Comparison of ENCODE assay signal across 10 cellular contexts in genomic region chr14:55819610-55820304, GRCh38.
DNase-seq lines count a peak whose midpoint lies in the region; ATAC-seq and TF ChIP-seq lines count a peak whose summit lies in the region.
"Had no signal": no experiment of that assay in that cellular context is flagged by ENCODE, and none has a peak within 500 bp of the region (broad histone marks: within the 10 kb centered on the region; RNA-seq: fewer than 3 reads in every experiment).

No MANE protein-coding gene starts in this region.

- peak; percentile 64 to 88 for DNase-seq in NOMO-1 (lab: John Stamatoyannopoulos, UW; ENCODE audit: unreplicated experiment in 2 of 2)
- no peak for DNase-seq in activated CD8-positive, alpha-beta memory T cell treated with anti-CD3 and anti-CD28 coated beads, Interleukin-2, amount 50 U/mL, for 48 hours
- DNase-seq in omental fat pad (ENCODE audit: low spot score), result no peak
- DNase-seq in SJCRH30, result no peak
- no peak for DNase-seq in foreskin keratinocyte
- DNase-seq: hippocampal formation; stimulated activated CD4-positive, alpha-beta T cell treated with anti-CD3 and anti-CD28 coated beads, Interleukin-12 subunit alpha, Interleukin-12 subunit beta, amount 100 ng/mL, for 4 hours had no signal

- no peaks in the 10 kb centered on the region for H3K9me3 ChIP-seq in SJCRH30 (replicated peaks)

- ATAC-seq in GM19397 (IDR thresholded peaks at IDR 0.05; ENCODE audit: unreplicated experiment), result peak; percentile 84
- ATAC-seq in HG02885 (IDR thresholded peaks at IDR 0.05; ENCODE audit: poor library complexity, unreplicated experiment), result peak; percentile 83
- no peak for ATAC-seq in omental fat pad (ENCODE audit: low FRiP score)
- ATAC-seq in foreskin keratinocyte, result no peak

- H3K27ac ChIP-seq in SJCRH30, result no peak overlapping the region
- H3K27ac ChIP-seq in foreskin keratinocyte, result no peak overlapping the region
- H3K27ac ChIP-seq: coronary artery had no signal

- H3K36me3 ChIP-seq in SJCRH30, result no peaks in the 10 kb centered on the region

- H3K4me3 ChIP-seq in SJCRH30, result no peak overlapping the region
- H3K4me3 ChIP-seq: coronary artery had no signal

- H3K4me1 ChIP-seq in SJCRH30 (no peaks in the 10 kb centered on the region), foreskin keratinocyte (no peaks in the 10 kb centered on the region)

- no peak for TF ChIP-seq CTCF in omental fat pad (IDR thresholded peaks at IDR 0.05)
- no peak for TF ChIP-seq CTCF in foreskin keratinocyte (conservative IDR thresholded peaks at IDR 0.05)

- H3K27me3 ChIP-seq in SJCRH30, result no peaks in the 10 kb centered on the region
- peaks cover 29% of the 10 kb centered on the region for H3K27me3 ChIP-seq in foreskin keratinocyte

Comparison
In these comparisons a context has a peak if more than half of its experiments do, and no peak if none do; other contexts are left out.
1. ATAC-seq: peak in GM19397 (single experiment) and HG02885 (single experiment); none in omental fat pad (single experiment) and foreskin keratinocyte (single experiment).
2. DNase-seq: peak in NOMO-1 (2 of 2); none in activated CD8-positive, alpha-beta memory T cell treated with anti-CD3 and anti-CD28 coated beads, Interleukin-2, amount 50 U/mL, for 48 hours (single experiment), omental fat pad (single experiment), SJCRH30 (0 of 2) and foreskin keratinocyte (0 of 2).